ENCODE assay signal across 22 cellular contexts in genomic region chr10:113347508-113347907, GRCh38.
A peak's percentile ranks its signal among the peaks of the same experiment; 100 is the strongest.
DNase-seq lines count a peak whose midpoint lies in the region; ATAC-seq and TF ChIP-seq lines count a peak whose summit lies in the region.
"Had no signal": no experiment of that assay in that cellular context is flagged by ENCODE, and none has a peak within 500 bp of the region (broad histone marks: within the 10 kb centered on the region; RNA-seq: fewer than 3 reads in every experiment).

No MANE protein-coding gene starts in this region.

- TF ChIP-seq EP300 in stomach (IDR thresholded peaks at IDR 0.05): no peak

- DNase-seq in GM23338 (ENCODE audit: low spot score) (no peak), coronary artery (ENCODE audit: low spot score) (no peak), left lung (no peak), stomach (peak; percentile 31), NCI-H1436 treated with DMSO at 0.1 percent for 48 hours (lab: John Stamatoyannopoulos, UW) (no peak), EL (no peak)
- DNase-seq: activated B cell treated with CpG ODN at 0.5 μM for 24 hours; activated CD4-positive, alpha-beta memory T cell treated with anti-CD3 and anti-CD28 coated beads, Interleukin-2, amount 10 ng/mL, durations not matched to agents 7 days and 5 days; activated naive CD4-positive, alpha-beta T cell treated with anti-CD3 and anti-CD28 coated beads, Interleukin-2, amount 50 U/mL, for 16 hours; activated T-cell treated with anti-CD3 and anti-CD28 coated beads, Interleukin-2, amount 50 U/mL, for 48 hours; effector memory CD4-positive, alpha-beta T cell; esophagus squamous epithelium; GOT3; mesendoderm; natural killer cell; NCI-H1436; NCI-H2171 treated with DMSO at 0.1 percent for 48 hours; NCI-H748 treated with DMSO at 0.1 percent for 48 hours; posterior cingulate gyrus; spleen had no signal

- H3K36me3 ChIP-seq in GM23338 (ENCODE audit: insufficient read depth): no peaks in the 10 kb centered on the region
- H3K36me3 ChIP-seq in left lung: no peaks in the 10 kb centered on the region
- H3K36me3 ChIP-seq in stomach: no peaks in the 10 kb centered on the region
- H3K36me3 ChIP-seq: esophagus squamous epithelium, spleen had no signal

- no peaks in the 10 kb centered on the region for H3K79me2 ChIP-seq in GM23338 (replicated peaks; ENCODE audit: insufficient read depth)

- no peak overlapping the region for H3K4me3 ChIP-seq in GM23338
- H3K4me3 ChIP-seq in coronary artery: no peak overlapping the region
- no peak overlapping the region for H3K4me3 ChIP-seq in left lung
- no peak overlapping the region for H3K4me3 ChIP-seq in stomach
- H3K4me3 ChIP-seq: esophagus squamous epithelium, spleen had no signal

- H3K9me2 ChIP-seq in GM23338 (ENCODE audit: insufficient read depth): peaks cover 12% of the 10 kb centered on the region; the same call in 1 of the 2 replicates

- no peak overlapping the region for H3K4me2 ChIP-seq in GM23338

- no peaks in the 10 kb centered on the region for H3F3A ChIP-seq in GM23338 (replicated peaks; ENCODE audit: low read depth)

- no peak for TF ChIP-seq POLR2A in stomach (IDR thresholded peaks at IDR 0.05)

- peaks cover 21% of the 10 kb centered on the region for H3K4me1 Mint-ChIP-seq in GM23338
- H3K4me1 Mint-ChIP-seq: activated B cell treated with CpG ODN at 0.5 μM for 24 hours; activated CD4-positive, alpha-beta memory T cell treated with anti-CD3 and anti-CD28 coated beads, Interleukin-2, amount 10 ng/mL, durations not matched to agents 7 days and 5 days; natural killer cell had no signal

- 62 to 79% (median 66%) methylated on average over 4 of the region's 4 CpGs for WGBS in stomach, 5 donors

- no peaks in the 10 kb centered on the region for H3K36me3 Mint-ChIP-seq in GM23338 (ENCODE audit: low read depth)
- H3K36me3 Mint-ChIP-seq: natural killer cell had no signal

- H3K27me3 ChIP-seq in GM23338 (ENCODE audit: insufficient read depth) (no peaks in the 10 kb centered on the region), left lung (no peaks in the 10 kb centered on the region), stomach (no peaks in the 10 kb centered on the region)
- H3K27me3 ChIP-seq: spleen had no signal

- no peak overlapping the region for H3K4me3 Mint-ChIP-seq in GM23338
- H3K4me3 Mint-ChIP-seq: activated B cell treated with CpG ODN at 0.5 μM for 24 hours; activated CD4-positive, alpha-beta memory T cell treated with anti-CD3 and anti-CD28 coated beads, Interleukin-2, amount 10 ng/mL, durations not matched to agents 7 days and 5 days; natural killer cell had no signal

- no peak overlapping the region for H3K27ac Mint-ChIP-seq in GM23338
- H3K27ac Mint-ChIP-seq: activated B cell treated with CpG ODN at 0.5 μM for 24 hours; activated CD4-positive, alpha-beta memory T cell treated with anti-CD3 and anti-CD28 coated beads, Interleukin-2, amount 10 ng/mL, durations not matched to agents 7 days and 5 days; natural killer cell had no signal

- H3K27ac ChIP-seq in GM23338 (ENCODE audit: low read depth) (no peak overlapping the region), coronary artery (peak overlapping the region; percentile 14 to 22), left lung (no peak overlapping the region), stomach (peak overlapping the region in 1 of 5 donors; percentile 46)
- H3K27ac ChIP-seq: esophagus squamous epithelium, spleen had no signal

- H2AFZ ChIP-seq in GM23338: 0 out of 2 replicates have a peak overlapping the region, but pooled peaks have one; percentile 1

- peaks cover 5% of the 10 kb centered on the region for H3K27me3 Mint-ChIP-seq in GM23338 (ENCODE audit: insufficient read depth, low read depth, poor library complexity)

- no peaks in the 10 kb centered on the region for H3K9me3 ChIP-seq in left lung
- H3K9me3 ChIP-seq in stomach: no peaks in the 10 kb centered on the region
- H3K9me3 ChIP-seq: esophagus squamous epithelium, spleen had no signal

- intact Hi-C loops in left lung (cut with DNase I): no loop called here
- intact Hi-C loops in stomach (cut with DNase I; ENCODE audit: low total_unique reads): no loop called here

- ATAC-seq in GM23338: no peak
- peak; percentile 70 for ATAC-seq in left lung
- no peak for ATAC-seq in GM21529 (IDR thresholded peaks at IDR 0.05; ENCODE audit: unreplicated experiment)
- ATAC-seq: natural killer cell, Panc1 had no signal

- H3K9me3 Mint-ChIP-seq in GM23338: no peaks in the 10 kb centered on the region
- H3K9me3 Mint-ChIP-seq: activated B cell treated with CpG ODN at 0.5 μM for 24 hours; activated CD4-positive, alpha-beta memory T cell treated with anti-CD3 and anti-CD28 coated beads, Interleukin-2, amount 10 ng/mL, durations not matched to agents 7 days and 5 days; natural killer cell had no signal

- H3K4me1 ChIP-seq in GM23338 (ENCODE audit: insufficient read depth) (peaks cover 10% of the 10 kb centered on the region; the same call in 1 of the 2 replicates), left lung (no peaks in the 10 kb centered on the region), stomach (peaks cover 0 to 12% (median 0%) of the 10 kb centered on the region in 4 donors)
- H3K4me1 ChIP-seq: esophagus squamous epithelium, spleen had no signal

- no peak for TF ChIP-seq CTCF in GM23338 (conservative IDR thresholded peaks at IDR 0.05; ENCODE audit: low read depth in 2 of 2)
- no peak for TF ChIP-seq CTCF in coronary artery (IDR thresholded peaks at IDR 0.05)
- no peak for TF ChIP-seq CTCF in left lung (IDR thresholded peaks at IDR 0.05)
- TF ChIP-seq CTCF in stomach (IDR thresholded peaks at IDR 0.05): no peak

- no peaks in the 10 kb centered on the region for H4K20me1 ChIP-seq in GM23338 (replicated peaks; ENCODE audit: insufficient read depth)

TF ChIP-seq in GM23338, 12 proteins besides CTCF, POLR2A, EP300 and RAD21:
- no peak for TF ChIP-seq ZNF331 (CRISPR knock-in tag; IDR thresholded peaks at IDR 0.05; ENCODE audit: low read depth)
- no peak for TF ChIP-seq CREB1 (CRISPR knock-in tag; IDR thresholded peaks at IDR 0.05; ENCODE audit: low read depth)
- no peak for TF ChIP-seq ZNF114 (CRISPR knock-in tag; IDR thresholded peaks at IDR 0.05)
- TF ChIP-seq, protein P1, sequence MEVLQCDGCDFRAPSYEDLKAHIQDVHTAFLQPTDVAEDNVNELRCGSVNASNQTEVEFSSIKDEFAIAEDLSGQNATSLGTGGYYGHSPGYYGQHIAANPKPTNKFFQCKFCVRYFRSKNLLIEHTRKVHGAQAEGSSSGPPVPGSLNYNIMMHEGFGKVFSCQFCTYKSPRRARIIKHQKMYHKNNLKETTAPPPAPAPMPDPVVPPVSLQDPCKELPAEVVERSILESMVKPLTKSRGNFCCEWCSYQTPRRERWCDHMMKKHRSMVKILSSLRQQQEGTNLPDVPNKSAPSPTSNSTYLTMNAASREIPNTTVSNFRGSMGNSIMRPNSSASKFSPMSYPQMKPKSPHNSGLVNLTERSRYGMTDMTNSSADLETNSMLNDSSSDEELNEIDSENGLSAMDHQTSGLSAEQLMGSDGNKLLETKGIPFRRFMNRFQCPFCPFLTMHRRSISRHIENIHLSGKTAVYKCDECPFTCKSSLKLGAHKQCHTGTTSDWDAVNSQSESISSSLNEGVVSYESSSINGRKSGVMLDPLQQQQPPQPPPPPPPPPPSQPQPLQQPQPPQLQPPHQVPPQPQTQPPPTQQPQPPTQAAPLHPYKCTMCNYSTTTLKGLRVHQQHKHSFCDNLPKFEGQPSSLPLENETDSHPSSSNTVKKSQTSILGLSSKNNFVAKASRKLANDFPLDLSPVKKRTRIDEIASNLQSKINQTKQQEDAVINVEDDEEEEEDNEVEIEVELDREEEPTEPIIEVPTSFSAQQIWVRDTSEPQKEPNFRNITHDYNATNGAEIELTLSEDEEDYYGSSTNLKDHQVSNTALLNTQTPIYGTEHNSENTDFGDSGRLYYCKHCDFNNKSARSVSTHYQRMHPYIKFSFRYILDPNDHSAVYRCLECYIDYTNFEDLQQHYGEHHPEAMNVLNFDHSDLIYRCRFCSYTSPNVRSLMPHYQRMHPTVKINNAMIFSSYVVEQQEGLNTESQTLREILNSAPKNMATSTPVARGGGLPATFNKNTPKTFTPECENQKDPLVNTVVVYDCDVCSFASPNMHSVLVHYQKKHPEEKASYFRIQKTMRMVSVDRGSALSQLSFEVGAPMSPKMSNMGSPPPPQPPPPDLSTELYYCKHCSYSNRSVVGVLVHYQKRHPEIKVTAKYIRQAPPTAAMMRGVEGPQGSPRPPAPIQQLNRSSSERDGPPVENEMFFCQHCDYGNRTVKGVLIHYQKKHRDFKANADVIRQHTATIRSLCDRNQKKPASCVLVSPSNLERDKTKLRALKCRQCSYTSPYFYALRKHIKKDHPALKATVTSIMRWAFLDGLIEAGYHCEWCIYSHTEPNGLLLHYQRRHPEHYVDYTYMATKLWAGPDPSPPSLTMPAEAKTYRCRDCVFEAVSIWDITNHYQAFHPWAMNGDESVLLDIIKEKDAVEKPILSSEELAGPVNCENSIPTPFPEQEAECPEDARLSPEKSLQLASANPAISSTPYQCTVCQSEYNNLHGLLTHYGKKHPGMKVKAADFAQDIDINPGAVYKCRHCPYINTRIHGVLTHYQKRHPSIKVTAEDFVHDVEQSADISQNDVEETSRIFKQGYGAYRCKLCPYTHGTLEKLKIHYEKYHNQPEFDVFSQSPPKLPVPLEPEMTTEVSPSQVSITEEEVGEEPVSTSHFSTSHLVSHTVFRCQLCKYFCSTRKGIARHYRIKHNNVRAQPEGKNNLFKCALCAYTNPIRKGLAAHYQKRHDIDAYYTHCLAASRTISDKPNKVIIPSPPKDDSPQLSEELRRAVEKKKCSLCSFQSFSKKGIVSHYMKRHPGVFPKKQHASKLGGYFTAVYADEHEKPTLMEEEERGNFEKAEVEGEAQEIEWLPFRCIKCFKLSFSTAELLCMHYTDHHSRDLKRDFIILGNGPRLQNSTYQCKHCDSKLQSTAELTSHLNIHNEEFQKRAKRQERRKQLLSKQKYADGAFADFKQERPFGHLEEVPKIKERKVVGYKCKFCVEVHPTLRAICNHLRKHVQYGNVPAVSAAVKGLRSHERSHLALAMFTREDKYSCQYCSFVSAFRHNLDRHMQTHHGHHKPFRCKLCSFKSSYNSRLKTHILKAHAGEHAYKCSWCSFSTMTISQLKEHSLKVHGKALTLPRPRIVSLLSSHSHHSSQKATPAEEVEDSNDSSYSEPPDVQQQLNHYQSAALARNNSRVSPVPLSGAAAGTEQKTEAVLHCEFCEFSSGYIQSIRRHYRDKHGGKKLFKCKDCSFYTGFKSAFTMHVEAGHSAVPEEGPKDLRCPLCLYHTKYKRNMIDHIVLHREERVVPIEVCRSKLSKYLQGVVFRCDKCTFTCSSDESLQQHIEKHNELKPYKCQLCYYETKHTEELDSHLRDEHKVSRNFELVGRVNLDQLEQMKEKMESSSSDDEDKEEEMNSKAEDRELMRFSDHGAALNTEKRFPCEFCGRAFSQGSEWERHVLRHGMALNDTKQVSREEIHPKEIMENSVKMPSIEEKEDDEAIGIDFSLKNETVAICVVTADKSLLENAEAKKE (CRISPR knock-in tag; IDR thresholded peaks at IDR 0.05): no peak
- no peak for TF ChIP-seq EZH2phosphoT487 (IDR thresholded peaks at IDR 0.05; ENCODE audit: unreplicated experiment)
- no peak for TF ChIP-seq NANOG (IDR thresholded peaks at IDR 0.05; ENCODE audit: borderline replicate concordance)
- TF ChIP-seq JUNB (IDR thresholded peaks at IDR 0.05; ENCODE audit: unreplicated experiment): no peak

Comparison
In these comparisons a context has a peak if more than half of its experiments do, and no peak if none do; other contexts are left out.
1. H3K27ac ChIP-seq: peak in coronary artery (2 of 2); none in GM23338 (single experiment) and left lung (0 of 2).